Comparison of ENCODE assay signal across 8 cellular contexts in the genomic region with DNA sequence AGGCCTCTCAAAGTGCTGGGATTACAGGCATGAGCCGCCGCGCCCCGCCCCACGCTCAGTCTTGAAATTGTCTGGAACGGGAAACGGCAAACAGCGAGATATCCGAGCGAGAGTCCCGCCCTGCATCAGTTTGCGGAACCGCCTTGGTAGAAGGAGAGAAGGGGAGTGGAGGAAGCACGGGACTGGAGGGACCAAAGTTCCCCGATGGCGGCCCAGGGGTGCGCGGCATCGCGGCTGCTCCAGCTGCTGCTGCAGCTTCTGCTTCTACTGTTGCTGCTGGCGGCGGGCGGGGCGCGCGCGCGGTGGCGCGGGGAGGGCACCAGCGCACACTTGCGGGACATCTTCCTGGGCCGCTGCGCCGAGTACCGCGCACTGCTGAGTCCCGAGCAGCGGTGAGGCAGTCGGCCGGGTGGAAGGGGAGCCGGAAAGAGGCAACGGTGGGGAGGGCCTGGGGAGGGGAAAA. TPM values are rescaled to one million over a fixed set of nuclear protein-coding genes. Genes with fewer than 3 reads are reported as not detected.
A peak's percentile ranks its signal among the peaks of the same experiment; 100 is the strongest.
DNase-seq lines count a peak whose midpoint lies in the region; ATAC-seq and TF ChIP-seq lines count a peak whose summit lies in the region.

A gene with protein sequence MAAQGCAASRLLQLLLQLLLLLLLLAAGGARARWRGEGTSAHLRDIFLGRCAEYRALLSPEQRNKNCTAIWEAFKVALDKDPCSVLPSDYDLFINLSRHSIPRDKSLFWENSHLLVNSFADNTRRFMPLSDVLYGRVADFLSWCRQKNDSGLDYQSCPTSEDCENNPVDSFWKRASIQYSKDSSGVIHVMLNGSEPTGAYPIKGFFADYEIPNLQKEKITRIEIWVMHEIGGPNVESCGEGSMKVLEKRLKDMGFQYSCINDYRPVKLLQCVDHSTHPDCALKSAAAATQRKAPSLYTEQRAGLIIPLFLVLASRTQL (plus strand): TSS at position 125 of the 463 bp plus-strand sequence. CDS start 80 bp downstream, at position 205.

- no peaks in the 10 kb centered on the region for H3K9me3 Mint-ChIP-seq in activated T-helper 1 cell treated with anti-CD3 and anti-CD28 coated beads, Interleukin-12 subunit alpha, Interleukin-12 subunit beta, Interleukin-2, Interleukin-4 antibody, amounts not matched to agents 30 ng/mL and 10 ng/mL and 1 ng/mL, durations not matched to agents 14 hours and 24 hours and 36 hours
- H3K9me3 Mint-ChIP-seq in natural killer cell treated with Interleukin-12 subunit alpha and Interleukin-12 subunit beta and Interleukin-15 and Interleukin-18, amount 100 ng/mL, for 72 hours: no peaks in the 10 kb centered on the region

- TF ChIP-seq CTCF in fibroblast of mammary gland (conservative IDR thresholded peaks at IDR 0.05; ENCODE audit: control insufficient read depth, insufficient read depth, low read depth, low read length): no peak

- H3K27ac Mint-ChIP-seq in activated T-helper 1 cell treated with anti-CD3 and anti-CD28 coated beads, Interleukin-12 subunit alpha, Interleukin-12 subunit beta, Interleukin-2, Interleukin-4 antibody, amounts not matched to agents 30 ng/mL and 10 ng/mL and 1 ng/mL, durations not matched to agents 14 hours and 24 hours and 36 hours: no peak within 1 kb of the TSS
- H3K27ac Mint-ChIP-seq in natural killer cell treated with Interleukin-12 subunit alpha and Interleukin-12 subunit beta and Interleukin-15 and Interleukin-18, amount 100 ng/mL, for 72 hours: no peak within 1 kb of the TSS

- no peaks in the 10 kb centered on the region for H3K36me3 Mint-ChIP-seq in activated T-helper 1 cell treated with anti-CD3 and anti-CD28 coated beads, Interleukin-12 subunit alpha, Interleukin-12 subunit beta, Interleukin-2, Interleukin-4 antibody, amounts not matched to agents 30 ng/mL and 10 ng/mL and 1 ng/mL, durations not matched to agents 14 hours and 24 hours and 36 hours (ENCODE audit: low read depth)
- H3K36me3 Mint-ChIP-seq in natural killer cell treated with Interleukin-12 subunit alpha and Interleukin-12 subunit beta and Interleukin-15 and Interleukin-18, amount 100 ng/mL, for 72 hours: no peaks in the 10 kb centered on the region

- H3K4me1 Mint-ChIP-seq in activated T-helper 1 cell treated with anti-CD3 and anti-CD28 coated beads, Interleukin-12 subunit alpha, Interleukin-12 subunit beta, Interleukin-2, Interleukin-4 antibody, amounts not matched to agents 30 ng/mL and 10 ng/mL and 1 ng/mL, durations not matched to agents 14 hours and 24 hours and 36 hours (ENCODE audit: low read depth): no peaks in the 10 kb centered on the region
- H3K4me1 Mint-ChIP-seq in natural killer cell treated with Interleukin-12 subunit alpha and Interleukin-12 subunit beta and Interleukin-15 and Interleukin-18, amount 100 ng/mL, for 72 hours (ENCODE audit: low read depth in 2 of 2): peaks cover 0 to 16% of the 10 kb centered on the region in 2 donors

- peak; percentile 27 for DNase-seq in 8988T
- no peak for DNase-seq in NCI-H460 (ENCODE audit: extremely low read depth, low read depth)
- peak; percentile 41 for DNase-seq in activated T-helper 1 cell treated with anti-CD3 and anti-CD28 coated beads, Interleukin-12 subunit alpha, Interleukin-12 subunit beta, Interleukin-2, Interleukin-4 antibody, amounts not matched to agents 30 ng/mL and 10 ng/mL and 1 ng/mL, durations not matched to agents 14 hours and 24 hours and 36 hours (ENCODE audit: low spot score)
- peak; percentile 55 for DNase-seq in fibroblast of mammary gland (ENCODE audit: low read depth)
- DNase-seq in natural killer cell treated with Interleukin-12 subunit alpha and Interleukin-12 subunit beta and Interleukin-15 and Interleukin-18, amount 100 ng/mL, for 72 hours (ENCODE audit: low spot score): peak; percentile 68
- peak in 44 of 49 donors; percentile 4 to 64 (median 30) for DNase-seq in substantia nigra (lab: John Stamatoyannopoulos, UW)
- no peak for DNase-seq in NCI-H748 (lab: John Stamatoyannopoulos, UW; ENCODE audit: unreplicated experiment)

- H3K27me3 Mint-ChIP-seq in activated T-helper 1 cell treated with anti-CD3 and anti-CD28 coated beads, Interleukin-12 subunit alpha, Interleukin-12 subunit beta, Interleukin-2, Interleukin-4 antibody, amounts not matched to agents 30 ng/mL and 10 ng/mL and 1 ng/mL, durations not matched to agents 14 hours and 24 hours and 36 hours (ENCODE audit: insufficient read depth): peaks cover 25% of the 10 kb centered on the region
- H3K27me3 Mint-ChIP-seq in natural killer cell treated with Interleukin-12 subunit alpha and Interleukin-12 subunit beta and Interleukin-15 and Interleukin-18, amount 100 ng/mL, for 72 hours: peaks cover 15 to 17% of the 10 kb centered on the region in 2 donors

- ATAC-seq in GM21390 (IDR thresholded peaks at IDR 0.05; ENCODE audit: unreplicated experiment): peak; percentile 87
- ATAC-seq in natural killer cell treated with Interleukin-12 subunit alpha and Interleukin-12 subunit beta and Interleukin-15 and Interleukin-18, amount 100 ng/mL, for 72 hours: peak; percentile 78 to 80

- H3K27ac ChIP-seq in substantia nigra (ENCODE audit: low read depth, low read length, poor library complexity, severe bottlenecking): peak within 1 kb of the TSS; percentile 68

- intact Hi-C loops in activated T-helper 1 cell treated with anti-CD3 and anti-CD28 coated beads, Interleukin-12 subunit alpha, Interleukin-12 subunit beta, Interleukin-2, Interleukin-4 antibody, amounts not matched to agents 30 ng/mL and 10 ng/mL and 1 ng/mL, durations not matched to agents 14 hours and 24 hours and 36 hours (cut with micrococcal nuclease): loop anchor here (1.0 to 2.0 kb wide), 2 partner anchors 22 to 76 kb away; partner anchors contain the start of genes CD38 and FAM200B

- H3K4me3 Mint-ChIP-seq in activated T-helper 1 cell treated with anti-CD3 and anti-CD28 coated beads, Interleukin-12 subunit alpha, Interleukin-12 subunit beta, Interleukin-2, Interleukin-4 antibody, amounts not matched to agents 30 ng/mL and 10 ng/mL and 1 ng/mL, durations not matched to agents 14 hours and 24 hours and 36 hours: peak within 1 kb of the TSS; percentile 87
- H3K4me3 Mint-ChIP-seq in natural killer cell treated with Interleukin-12 subunit alpha and Interleukin-12 subunit beta and Interleukin-15 and Interleukin-18, amount 100 ng/mL, for 72 hours: peak within 1 kb of the TSS; percentile 84

- peak within 1 kb of the TSS; percentile 58 for H3K4me3 ChIP-seq in fibroblast of mammary gland (ENCODE audit: control insufficient read depth, low read depth, low read length)

RNA-seq across cellular contexts. Expression of the gene that starts here (rescaled TPM):
- total RNA-seq in NCI-H460 (2014; rRNA removed; shearing (Covaris generic)): 10.2 and 11.1 TPM in 2 replicates
- 9.0 and 11.8 TPM in 2 replicates for polyA plus RNA-seq in NCI-H460 (2014; cell fraction: nucleus; rRNA removed)
- 0.81 and 0.93 TPM in 2 replicates for total RNA-seq in activated T-helper 1 cell treated with anti-CD3 and anti-CD28 coated beads, Interleukin-12 subunit alpha, Interleukin-12 subunit beta, Interleukin-2, Interleukin-4 antibody, amounts not matched to agents 30 ng/mL and 10 ng/mL and 1 ng/mL, durations not matched to agents 14 hours and 24 hours and 36 hours
- total RNA-seq in natural killer cell treated with Interleukin-12 subunit alpha and Interleukin-12 subunit beta and Interleukin-15 and Interleukin-18, amount 100 ng/mL, for 72 hours: 1 to 10 TPM in 1 of 2 donors, under 1 TPM in 1; 0.39 to 1.5 TPM

Comparison
In these comparisons a context has a peak if more than half of its experiments do, and no peak if none do; other contexts are left out.
1. Peak in DNase-seq in activated T-helper 1 cell treated with anti-CD3 and anti-CD28 coated beads, Interleukin-12 subunit alpha, Interleukin-12 subunit beta, Interleukin-2, Interleukin-4 antibody, amounts not matched to agents 30 ng/mL and 10 ng/mL and 1 ng/mL, durations not matched to agents 14 hours and 24 hours and 36 hours; RNA of the gene not detected or under 1 TPM.
2. DNase-seq: peak in 8988T (single experiment), fibroblast of mammary gland (single experiment), natural killer cell treated with Interleukin-12 subunit alpha and Interleukin-12 subunit beta and Interleukin-15 and Interleukin-18, amount 100 ng/mL, for 72 hours (single experiment) and substantia nigra (44 of 49); none in NCI-H460 (single experiment) and NCI-H748 (single experiment).